In the genomic region with DNA sequence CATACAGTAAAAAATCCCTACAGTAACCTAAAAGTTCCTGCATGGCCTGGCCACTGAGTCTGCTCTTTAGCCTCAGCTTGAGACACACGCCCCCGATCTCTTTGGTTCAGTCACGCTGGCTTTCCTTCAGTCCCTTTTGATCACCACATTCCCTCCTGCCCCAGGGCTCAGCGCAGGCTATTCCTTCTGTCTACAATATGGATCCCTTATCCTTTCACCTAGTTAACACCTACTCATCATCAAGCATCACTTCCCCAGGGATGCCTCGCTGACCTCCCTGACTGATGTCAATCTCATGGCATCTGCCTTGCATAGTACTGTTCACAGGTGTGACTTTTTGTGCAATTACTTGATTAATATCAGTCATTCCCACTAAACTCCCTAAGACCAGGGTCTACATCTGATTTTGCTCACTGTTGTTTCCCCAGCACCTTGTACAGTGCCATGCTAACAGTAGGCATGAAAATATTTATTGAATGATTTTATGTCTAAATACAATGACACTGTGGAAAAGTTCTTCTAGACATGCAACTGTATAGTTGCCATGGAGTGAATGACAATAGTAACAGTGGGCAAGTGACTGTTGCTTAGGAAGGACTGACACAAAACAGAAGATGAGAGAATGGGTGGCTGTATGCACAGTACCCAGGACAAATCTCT, we compare ENCODE assay signal across 20 cellular contexts. TPM values are rescaled to one million over a fixed set of nuclear protein-coding genes. Genes with fewer than 3 reads are reported as not detected.
DNase-seq lines count a peak whose midpoint lies in the region; ATAC-seq and TF ChIP-seq lines count a peak whose summit lies in the region.
"Had no signal": no experiment of that assay in that cellular context is flagged by ENCODE, and none has a peak within 500 bp of the region (broad histone marks: within the 10 kb centered on the region; RNA-seq: fewer than 3 reads in every experiment).

Gene SNTN (plus strand): TSS at position 610 of the 660 bp plus-strand sequence. CDS start 13 bp downstream, at position 623.

- no peak within 1 kb of the TSS for H2AFZ ChIP-seq in osteoblast (ENCODE audit: low read length)
- H2AFZ ChIP-seq: GM23338 had no signal

- H3K79me2 ChIP-seq in mesendoderm (ENCODE audit: control insufficient read depth, insufficient read depth, low read length) (no peaks in the 10 kb centered on the region), osteoblast (ENCODE audit: insufficient read depth, low read length) (no peaks in the 10 kb centered on the region)

- no peak within 1 kb of the TSS for H3K23ac ChIP-seq in mesendoderm (ENCODE audit: low read length)

- no peak within 1 kb of the TSS for H3K4ac ChIP-seq in mesendoderm (ENCODE audit: low read depth, low read length)

- no peak within 1 kb of the TSS for H2BK15ac ChIP-seq in mesendoderm (replicated peaks; ENCODE audit: low read depth)

- H2BK5ac ChIP-seq in mesendoderm (ENCODE audit: low read length), result no peak within 1 kb of the TSS

- no peak within 1 kb of the TSS for H4K8ac ChIP-seq in mesendoderm (ENCODE audit: low read depth, low read length)

- H4K20me1 ChIP-seq in osteoblast (ENCODE audit: insufficient read depth, low read length), result no peaks in the 10 kb centered on the region
- H4K20me1 ChIP-seq: BLaER1 had no signal

- no peak within 1 kb of the TSS for H3K9ac ChIP-seq in mesendoderm (ENCODE audit: low read length)
- H3K9ac ChIP-seq: BLaER1 had no signal

- H3K9me3 ChIP-seq in osteoblast (ENCODE audit: low read depth, low read length), result no peaks in the 10 kb centered on the region
- H3K9me3 ChIP-seq: BLaER1 had no signal

- no peak within 1 kb of the TSS for H3K4me2 ChIP-seq in mesendoderm (ENCODE audit: low read length)
- H3K4me2 ChIP-seq in osteoblast (ENCODE audit: insufficient read depth, low read length), result no peak within 1 kb of the TSS
- H3K4me2 ChIP-seq: BLaER1, GM23338 had no signal

- no peak for TF ChIP-seq CTCF in osteoblast (IDR thresholded peaks at IDR 0.05; ENCODE audit: extremely low read depth, low read depth, low read length)

- H3K36me3 ChIP-seq in mesendoderm (ENCODE audit: control insufficient read depth, insufficient read depth, low read length) (no peaks in the 10 kb centered on the region), osteoblast (ENCODE audit: insufficient read depth, low read length) (no peaks in the 10 kb centered on the region)
- H3K36me3 ChIP-seq: BLaER1 had no signal

- H3K27me3 ChIP-seq in mesendoderm (ENCODE audit: insufficient read depth, low read length, poor library complexity) (no peaks in the 10 kb centered on the region), osteoblast (ENCODE audit: insufficient read depth, low read length) (no peaks in the 10 kb centered on the region)
- H3K27me3 ChIP-seq: BLaER1 had no signal

- no peak within 1 kb of the TSS for H3K27ac ChIP-seq in mesendoderm (ENCODE audit: low read depth, low read length)
- H3K27ac ChIP-seq in osteoblast (ENCODE audit: low read depth, low read length), result no peak within 1 kb of the TSS
- H3K27ac ChIP-seq: BLaER1, HL-60 had no signal

- no peak for ATAC-seq in HG02973 (IDR thresholded peaks at IDR 0.05; ENCODE audit: unreplicated experiment)
- ATAC-seq: GM23338 had no signal

- H3K4me1 ChIP-seq in mesendoderm (ENCODE audit: control insufficient read depth, low read depth, low read length) (no peaks in the 10 kb centered on the region), osteoblast (ENCODE audit: insufficient read depth, low read length) (peaks cover 25% of the 10 kb centered on the region)
- H3K4me1 ChIP-seq: BLaER1 had no signal

- DNase-seq in NCI-H748 (lab: John Stamatoyannopoulos, UW; ENCODE audit: unreplicated experiment), result peak; percentile 13
- DNase-seq in NCI-H748 treated with DMSO at 0.1 percent for 48 hours (lab: John Stamatoyannopoulos, UW), result no peak
- peak; percentile 74 for DNase-seq in mesendoderm
- peak; percentile 19 for DNase-seq in retina
- DNase-seq in osteoblast (ENCODE audit: insufficient read length, low spot score, missing footprints), result no peak
- DNase-seq in hypothalamus (lab: John Stamatoyannopoulos, UW), result no peak
- DNase-seq: 8988T; CD4-positive, alpha-beta memory T cell; DMS153; DND-41; EL; HCEC 1CT had no signal

- no peak within 1 kb of the TSS for H2BK120ac ChIP-seq in mesendoderm (ENCODE audit: low read depth, low read length)

- H3K18ac ChIP-seq in mesendoderm (ENCODE audit: low read length), result no peak within 1 kb of the TSS

- no peak within 1 kb of the TSS for H2AK5ac ChIP-seq in mesendoderm (ENCODE audit: low read length)

- no peak within 1 kb of the TSS for H4K5ac ChIP-seq in mesendoderm (ENCODE audit: low read length)

- H3K79me1 ChIP-seq in mesendoderm (ENCODE audit: low read length), result no peaks in the 10 kb centered on the region

- no CpG with 5 or more reads among the region's 5 CpGs for WGBS in mesendoderm (ENCODE audit: extremely low coverage, insufficient coverage, low lambda C conversion rate)

- H3K4me3 ChIP-seq in mesendoderm (ENCODE audit: low read length) (no peak within 1 kb of the TSS), osteoblast (ENCODE audit: insufficient read depth, low read length) (no peak within 1 kb of the TSS)
- H3K4me3 ChIP-seq: BLaER1, GM23338 had no signal

- H3K56ac ChIP-seq in mesendoderm (ENCODE audit: low read length), result no peak within 1 kb of the TSS

RNA-seq across cellular contexts. Expression of gene SNTN, which starts in this region (rescaled TPM):
- 0.06 TPM for polyA plus RNA-seq in mesendoderm (2013, experiment 1 of 2)
- polyA plus RNA-seq in mesendoderm (2013, experiment 2 of 2), result 0.03 TPM
- total RNA-seq in osteoblast, result not detected in 2 replicates
- total RNA-seq: A673; CD4-positive, alpha-beta memory T cell; GM23338; HT1080 had no signal
- polyA plus RNA-seq: AG04450; CD14-positive monocyte; CD4-positive, alpha-beta memory T cell had no signal

Comparison
In these comparisons a context has a peak if more than half of its experiments do, and no peak if none do; other contexts are left out.
1. DNase-seq: peak in NCI-H748 (single experiment), mesendoderm (single experiment) and retina (single experiment); none in NCI-H748 treated with DMSO at 0.1 percent for 48 hours (single experiment), osteoblast (single experiment) and hypothalamus (0 of 51).